Comparison of ENCODE assay signal across 1 cellular context in genomic region chr15:59352683-59353082, GRCh38.
TF ChIP-seq lines count a peak whose summit lies in the region.

No MANE protein-coding gene starts in this region.

TF ChIP-seq in H1, 55 proteins besides CTCF, POLR2A, EP300 and RAD21:
- no peak for TF ChIP-seq POLR2AphosphoS5 (IDR thresholded peaks at IDR 0.05; ENCODE audit: low read depth, low read length)
- TF ChIP-seq EZH2 (IDR thresholded peaks at IDR 0.05; ENCODE audit: low read depth, low read length, severe bottlenecking), result no peak
- TF ChIP-seq CHD2 (IDR thresholded peaks at IDR 0.05; ENCODE audit: low read length), result no peak
- TF ChIP-seq SP4 (IDR thresholded peaks at IDR 0.05; ENCODE audit: low read length), result no peak
- TF ChIP-seq TAF7 (optimal IDR thresholded peaks at IDR 0.05; ENCODE audit: borderline replicate concordance, low read depth, low read length), result no peak
- no peak for TF ChIP-seq NANOG (IDR thresholded peaks at IDR 0.05; ENCODE audit: insufficient read depth, low read depth, low read length, poor library complexity, severe bottlenecking)
